In the genomic region with DNA sequence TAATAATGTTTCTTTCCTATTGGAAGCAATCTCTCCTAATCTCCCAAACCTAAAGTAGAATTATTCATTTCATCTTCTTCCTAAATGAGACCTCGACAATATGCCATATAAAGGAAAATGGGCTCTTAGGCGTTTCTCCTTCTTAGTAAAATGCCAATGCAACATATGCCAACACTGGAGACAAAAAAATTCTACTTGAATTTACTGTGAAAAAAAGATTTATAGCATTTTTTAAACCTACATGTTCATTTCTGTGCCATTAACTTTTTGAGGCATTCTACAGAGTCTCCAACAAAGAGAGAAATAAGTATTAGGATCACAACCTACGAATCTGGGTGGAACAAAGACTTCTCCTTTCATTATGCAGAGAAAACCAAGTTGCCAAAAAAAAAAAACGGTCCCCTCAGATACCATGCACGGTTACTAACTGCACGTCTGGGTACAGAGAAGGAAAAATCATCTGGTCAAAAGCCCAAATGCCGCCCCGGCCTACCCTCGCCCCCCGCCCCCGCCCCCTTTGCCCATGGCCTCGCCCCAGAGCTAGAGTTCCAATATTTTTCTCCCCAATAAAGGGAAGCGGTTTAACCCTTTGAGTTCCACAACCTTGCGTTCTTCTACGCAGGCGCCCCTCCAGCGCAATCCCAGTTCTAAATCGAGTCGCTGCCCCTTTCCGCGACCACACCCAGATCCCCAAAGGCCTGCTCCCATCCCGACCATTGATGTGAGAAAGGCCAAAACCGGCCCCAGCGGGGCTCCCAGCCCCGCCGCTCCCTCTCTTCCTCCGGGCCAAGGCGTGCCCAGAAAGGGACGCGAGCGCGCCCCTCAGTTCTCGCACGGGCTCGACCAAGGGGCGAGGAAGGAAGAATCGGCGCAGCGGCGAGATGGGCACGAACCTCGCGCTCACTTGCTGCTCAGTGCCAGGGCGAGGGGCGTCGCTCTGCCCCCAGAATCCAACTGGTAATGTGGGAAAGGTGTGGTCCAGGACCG, we compare ENCODE assay signal across 1 cellular context.
TF ChIP-seq lines count a peak whose summit lies in the region.

No MANE protein-coding gene starts in this region.

TF ChIP-seq in HCT116, 20 proteins besides CTCF, POLR2A, EP300 and RAD21 (continued from another document):
- no peak for TF ChIP-seq EGR1 (IDR thresholded peaks at IDR 0.05; ENCODE audit: low read depth)
- no peak for TF ChIP-seq ZNF274 (IDR thresholded peaks at IDR 0.05; ENCODE audit: low read depth, low read length)
- no peak for TF ChIP-seq POLR2AphosphoS5 (IDR thresholded peaks at IDR 0.05; ENCODE audit: low read depth, low read length)
- TF ChIP-seq MAX (IDR thresholded peaks at IDR 0.05): no peak
- TF ChIP-seq CBX3 (IDR thresholded peaks at IDR 0.05; ENCODE audit: low read depth): no peak
- TF ChIP-seq YY1 (IDR thresholded peaks at IDR 0.05; ENCODE audit: extremely low read depth, insufficient replicate concordance, low read depth, low read length): no peak
- no peak for TF ChIP-seq CEBPB (IDR thresholded peaks at IDR 0.05; ENCODE audit: low read depth)
- no peak for TF ChIP-seq SRF (IDR thresholded peaks at IDR 0.05; ENCODE audit: low read depth)
- TF ChIP-seq FOSL1 (IDR thresholded peaks at IDR 0.05; ENCODE audit: low read depth): no peak
- no peak for TF ChIP-seq JUND (IDR thresholded peaks at IDR 0.05)
- TF ChIP-seq SP1 (IDR thresholded peaks at IDR 0.05; ENCODE audit: low read depth): no peak
- TF ChIP-seq, protein P1, sequence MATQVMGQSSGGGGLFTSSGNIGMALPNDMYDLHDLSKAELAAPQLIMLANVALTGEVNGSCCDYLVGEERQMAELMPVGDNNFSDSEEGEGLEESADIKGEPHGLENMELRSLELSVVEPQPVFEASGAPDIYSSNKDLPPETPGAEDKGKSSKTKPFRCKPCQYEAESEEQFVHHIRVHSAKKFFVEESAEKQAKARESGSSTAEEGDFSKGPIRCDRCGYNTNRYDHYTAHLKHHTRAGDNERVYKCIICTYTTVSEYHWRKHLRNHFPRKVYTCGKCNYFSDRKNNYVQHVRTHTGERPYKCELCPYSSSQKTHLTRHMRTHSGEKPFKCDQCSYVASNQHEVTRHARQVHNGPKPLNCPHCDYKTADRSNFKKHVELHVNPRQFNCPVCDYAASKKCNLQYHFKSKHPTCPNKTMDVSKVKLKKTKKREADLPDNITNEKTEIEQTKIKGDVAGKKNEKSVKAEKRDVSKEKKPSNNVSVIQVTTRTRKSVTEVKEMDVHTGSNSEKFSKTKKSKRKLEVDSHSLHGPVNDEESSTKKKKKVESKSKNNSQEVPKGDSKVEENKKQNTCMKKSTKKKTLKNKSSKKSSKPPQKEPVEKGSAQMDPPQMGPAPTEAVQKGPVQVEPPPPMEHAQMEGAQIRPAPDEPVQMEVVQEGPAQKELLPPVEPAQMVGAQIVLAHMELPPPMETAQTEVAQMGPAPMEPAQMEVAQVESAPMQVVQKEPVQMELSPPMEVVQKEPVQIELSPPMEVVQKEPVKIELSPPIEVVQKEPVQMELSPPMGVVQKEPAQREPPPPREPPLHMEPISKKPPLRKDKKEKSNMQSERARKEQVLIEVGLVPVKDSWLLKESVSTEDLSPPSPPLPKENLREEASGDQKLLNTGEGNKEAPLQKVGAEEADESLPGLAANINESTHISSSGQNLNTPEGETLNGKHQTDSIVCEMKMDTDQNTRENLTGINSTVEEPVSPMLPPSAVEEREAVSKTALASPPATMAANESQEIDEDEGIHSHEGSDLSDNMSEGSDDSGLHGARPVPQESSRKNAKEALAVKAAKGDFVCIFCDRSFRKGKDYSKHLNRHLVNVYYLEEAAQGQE (IDR thresholded peaks at IDR 0.05; ENCODE audit: low read depth): no peak
- TF ChIP-seq, protein P2, sequence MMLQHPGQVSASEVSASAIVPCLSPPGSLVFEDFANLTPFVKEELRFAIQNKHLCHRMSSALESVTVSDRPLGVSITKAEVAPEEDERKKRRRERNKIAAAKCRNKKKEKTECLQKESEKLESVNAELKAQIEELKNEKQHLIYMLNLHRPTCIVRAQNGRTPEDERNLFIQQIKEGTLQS (IDR thresholded peaks at IDR 0.05): no peak
- no peak for TF ChIP-seq ELF1 (IDR thresholded peaks at IDR 0.05; ENCODE audit: borderline replicate concordance, low read depth)
- no peak for TF ChIP-seq TCF7L2 (IDR thresholded peaks at IDR 0.05; ENCODE audit: borderline replicate concordance, extremely low read depth, insufficient read depth, insufficient read length)
- no peak for TF ChIP-seq ZBTB33 (IDR thresholded peaks at IDR 0.05; ENCODE audit: extremely low read depth, insufficient replicate concordance, low read length)
- no peak for TF ChIP-seq EZH2 (IDR thresholded peaks at IDR 0.05)
